1 cellular context compared by ENCODE assay signal in genomic region chr12:108328420-108328819, GRCh38.
TF ChIP-seq lines count a peak whose summit lies in the region.

No MANE protein-coding gene starts in this region.

TF ChIP-seq in WTC11, 78 proteins besides CTCF, POLR2A, EP300 and RAD21:
- TF ChIP-seq E2F5 (CRISPR knock-in tag; IDR thresholded peaks at IDR 0.05) (no peak), ZNF416 (CRISPR knock-in tag; IDR thresholded peaks at IDR 0.05) (no peak), ZNF121 (CRISPR knock-in tag; IDR thresholded peaks at IDR 0.05) (no peak), ZNF263 (CRISPR knock-in tag; IDR thresholded peaks at IDR 0.05; ENCODE audit: low read depth) (no peak), NR1H2 (CRISPR knock-in tag; IDR thresholded peaks at IDR 0.05) (no peak), SOX15 (CRISPR knock-in tag; IDR thresholded peaks at IDR 0.05) (no peak), TCF7 (CRISPR knock-in tag; IDR thresholded peaks at IDR 0.05; ENCODE audit: low read depth) (no peak), NFYB (CRISPR knock-in tag; conservative IDR thresholded peaks at IDR 0.05; ENCODE audit: low read depth) (no peak), ATF1 (CRISPR knock-in tag; IDR thresholded peaks at IDR 0.05) (no peak)
- TF ChIP-seq, protein P1, sequence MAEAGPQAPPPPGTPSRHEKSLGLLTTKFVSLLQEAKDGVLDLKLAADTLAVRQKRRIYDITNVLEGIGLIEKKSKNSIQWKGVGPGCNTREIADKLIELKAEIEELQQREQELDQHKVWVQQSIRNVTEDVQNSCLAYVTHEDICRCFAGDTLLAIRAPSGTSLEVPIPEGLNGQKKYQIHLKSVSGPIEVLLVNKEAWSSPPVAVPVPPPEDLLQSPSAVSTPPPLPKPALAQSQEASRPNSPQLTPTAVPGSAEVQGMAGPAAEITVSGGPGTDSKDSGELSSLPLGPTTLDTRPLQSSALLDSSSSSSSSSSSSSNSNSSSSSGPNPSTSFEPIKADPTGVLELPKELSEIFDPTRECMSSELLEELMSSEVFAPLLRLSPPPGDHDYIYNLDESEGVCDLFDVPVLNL (CRISPR knock-in tag; IDR thresholded peaks at IDR 0.05; ENCODE audit: borderline replicate concordance, low read depth) = no peak
- TF ChIP-seq, protein P2, sequence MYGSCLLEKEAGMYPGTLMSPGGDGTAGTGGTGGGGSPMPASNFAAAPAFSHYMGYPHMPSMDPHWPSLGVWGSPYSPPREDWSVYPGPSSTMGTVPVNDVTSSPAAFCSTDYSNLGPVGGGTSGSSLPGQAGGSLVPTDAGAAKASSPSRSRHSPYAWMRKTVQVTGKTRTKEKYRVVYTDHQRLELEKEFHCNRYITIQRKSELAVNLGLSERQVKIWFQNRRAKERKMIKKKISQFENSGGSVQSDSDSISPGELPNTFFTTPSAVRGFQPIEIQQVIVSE (CRISPR knock-in tag; IDR thresholded peaks at IDR 0.05; ENCODE audit: borderline replicate concordance) = no peak
- TF ChIP-seq, protein P3, sequence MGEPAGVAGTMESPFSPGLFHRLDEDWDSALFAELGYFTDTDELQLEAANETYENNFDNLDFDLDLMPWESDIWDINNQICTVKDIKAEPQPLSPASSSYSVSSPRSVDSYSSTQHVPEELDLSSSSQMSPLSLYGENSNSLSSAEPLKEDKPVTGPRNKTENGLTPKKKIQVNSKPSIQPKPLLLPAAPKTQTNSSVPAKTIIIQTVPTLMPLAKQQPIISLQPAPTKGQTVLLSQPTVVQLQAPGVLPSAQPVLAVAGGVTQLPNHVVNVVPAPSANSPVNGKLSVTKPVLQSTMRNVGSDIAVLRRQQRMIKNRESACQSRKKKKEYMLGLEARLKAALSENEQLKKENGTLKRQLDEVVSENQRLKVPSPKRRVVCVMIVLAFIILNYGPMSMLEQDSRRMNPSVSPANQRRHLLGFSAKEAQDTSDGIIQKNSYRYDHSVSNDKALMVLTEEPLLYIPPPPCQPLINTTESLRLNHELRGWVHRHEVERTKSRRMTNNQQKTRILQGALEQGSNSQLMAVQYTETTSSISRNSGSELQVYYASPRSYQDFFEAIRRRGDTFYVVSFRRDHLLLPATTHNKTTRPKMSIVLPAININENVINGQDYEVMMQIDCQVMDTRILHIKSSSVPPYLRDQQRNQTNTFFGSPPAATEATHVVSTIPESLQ (CRISPR knock-in tag; IDR thresholded peaks at IDR 0.05) = no peak
- TF ChIP-seq, protein P4, sequence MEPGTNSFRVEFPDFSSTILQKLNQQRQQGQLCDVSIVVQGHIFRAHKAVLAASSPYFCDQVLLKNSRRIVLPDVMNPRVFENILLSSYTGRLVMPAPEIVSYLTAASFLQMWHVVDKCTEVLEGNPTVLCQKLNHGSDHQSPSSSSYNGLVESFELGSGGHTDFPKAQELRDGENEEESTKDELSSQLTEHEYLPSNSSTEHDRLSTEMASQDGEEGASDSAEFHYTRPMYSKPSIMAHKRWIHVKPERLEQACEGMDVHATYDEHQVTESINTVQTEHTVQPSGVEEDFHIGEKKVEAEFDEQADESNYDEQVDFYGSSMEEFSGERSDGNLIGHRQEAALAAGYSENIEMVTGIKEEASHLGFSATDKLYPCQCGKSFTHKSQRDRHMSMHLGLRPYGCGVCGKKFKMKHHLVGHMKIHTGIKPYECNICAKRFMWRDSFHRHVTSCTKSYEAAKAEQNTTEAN (CRISPR knock-in tag; IDR thresholded peaks at IDR 0.05) = no peak
